Comparison of ENCODE assay signal across 28 cellular contexts in the genomic region with DNA sequence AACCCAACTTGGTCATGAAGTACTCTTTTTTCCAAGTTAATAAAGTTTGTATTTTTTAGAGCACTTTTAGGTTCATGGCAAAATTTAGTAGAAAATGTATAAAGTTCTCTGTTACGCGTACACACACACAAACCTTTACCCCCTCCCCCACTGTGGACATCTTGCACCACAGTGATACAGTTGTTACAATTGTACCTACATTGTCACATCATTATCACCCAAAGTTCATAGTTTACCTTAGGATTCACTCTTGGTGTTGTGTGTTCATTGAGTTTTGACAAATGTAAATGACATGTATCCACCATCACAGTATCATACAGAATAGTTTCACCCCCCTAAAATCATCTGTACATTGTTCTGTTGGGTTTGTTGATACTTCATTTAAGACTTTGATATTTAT.
"Had no signal": no experiment of that assay in that cellular context is flagged by ENCODE, and none has a peak within 500 bp of the region (broad histone marks: within the 10 kb centered on the region; RNA-seq: fewer than 3 reads in every experiment).

No MANE protein-coding gene starts in this region.

- H3K4me2 ChIP-seq: neural progenitor cell had no signal

- H3K4me3 ChIP-seq: colonic mucosa, gastrocnemius medialis, lung, mucosa of descending colon, neural progenitor cell, skin epidermis, spleen, thoracic aorta, tibial nerve, upper lobe of left lung had no signal

- H3K27ac Mint-ChIP-seq: dendritic cell treated with granulocyte-macrophage colony-stimulating factor and Interleukin-4, amounts not matched to agents 40 ng/mL and 50 ng/mL, for 4 days; endodermal cell; memory B cell; mesothelial cell of epicardium; naive B cell; neural progenitor cell; progenitor cell of endocrine pancreas; stimulated activated naive B cell treated with anti-CD40 and anti-IgM and Interleukin-4, amounts not matched to agents 10 μg/mL and 1 μg/mL and 100 μg/mL, for 72 hours; stimulated activated naive CD8-positive, alpha-beta T cell treated with anti-CD3 and anti-CD28 coated beads, Interleukin-15, Interleukin-2, amounts not matched to agents 100 ng/mL and 50 ng/mL, for 24 hours had no signal

- H2AFZ ChIP-seq: neural progenitor cell, parathyroid adenoma had no signal

- H3K27me3 Mint-ChIP-seq: dendritic cell treated with granulocyte-macrophage colony-stimulating factor and Interleukin-4, amounts not matched to agents 40 ng/mL and 50 ng/mL, for 4 days; naive B cell; progenitor cell of endocrine pancreas; stimulated activated naive B cell treated with anti-CD40 and anti-IgM and Interleukin-4, amounts not matched to agents 10 μg/mL and 1 μg/mL and 100 μg/mL, for 72 hours; stimulated activated naive CD8-positive, alpha-beta T cell treated with anti-CD3 and anti-CD28 coated beads, Interleukin-15, Interleukin-2, amounts not matched to agents 100 ng/mL and 50 ng/mL, for 24 hours had no signal

- H3K4me1 ChIP-seq: colonic mucosa, parathyroid adenoma, spleen had no signal

- H3K4me1 Mint-ChIP-seq: memory B cell; naive B cell; stimulated activated naive B cell treated with anti-CD40 and anti-IgM and Interleukin-4, amounts not matched to agents 10 μg/mL and 1 μg/mL and 100 μg/mL, for 72 hours had no signal

- DNase-seq: colonic mucosa; effector CD8-positive, alpha-beta T cell; endodermal cell; foreskin fibroblast; gastrocnemius medialis; head of caudate nucleus; hippocampal formation; mucosa of descending colon; naive B cell; spleen; stimulated activated CD4-positive, alpha-beta T cell treated with anti-CD3 and anti-CD28 coated beads, Interleukin-4, amount 100 ng/mL, for 4 hours; stimulated activated naive B cell treated with anti-CD40 and anti-IgM and Interleukin-4, amounts not matched to agents 10 μg/mL and 1 μg/mL and 100 μg/mL, for 72 hours; upper lobe of left lung had no signal

- H3K36me3 Mint-ChIP-seq: memory B cell; naive B cell; stimulated activated naive B cell treated with anti-CD40 and anti-IgM and Interleukin-4, amounts not matched to agents 10 μg/mL and 1 μg/mL and 100 μg/mL, for 72 hours had no signal

- H3K9me3 Mint-ChIP-seq: dendritic cell treated with granulocyte-macrophage colony-stimulating factor and Interleukin-4, amounts not matched to agents 40 ng/mL and 50 ng/mL, for 4 days; naive B cell; stimulated activated naive B cell treated with anti-CD40 and anti-IgM and Interleukin-4, amounts not matched to agents 10 μg/mL and 1 μg/mL and 100 μg/mL, for 72 hours; stimulated activated naive CD8-positive, alpha-beta T cell treated with anti-CD3 and anti-CD28 coated beads, Interleukin-15, Interleukin-2, amounts not matched to agents 100 ng/mL and 50 ng/mL, for 24 hours had no signal

- H3K36me3 ChIP-seq: colonic mucosa, gastrocnemius medialis, spleen, thoracic aorta had no signal

- H3K27ac ChIP-seq: colonic mucosa, epithelial cell of prostate, gastrocnemius medialis, neural progenitor cell, parathyroid adenoma, skin epidermis, spleen, thoracic aorta, tibial nerve, upper lobe of left lung had no signal

- H3K27me3 ChIP-seq: colonic mucosa, gastrocnemius medialis, neural progenitor cell, spleen, tibial nerve, upper lobe of left lung had no signal

- H3K9ac ChIP-seq: neural progenitor cell, parathyroid adenoma had no signal

- FAIRE-seq: urothelium cell line had no signal

- H3K4me3 Mint-ChIP-seq: dendritic cell treated with granulocyte-macrophage colony-stimulating factor and Interleukin-4, amounts not matched to agents 40 ng/mL and 50 ng/mL, for 4 days; endodermal cell; memory B cell; mesothelial cell of epicardium; naive B cell; nephron; neural progenitor cell; stimulated activated naive B cell treated with anti-CD40 and anti-IgM and Interleukin-4, amounts not matched to agents 10 μg/mL and 1 μg/mL and 100 μg/mL, for 72 hours; stimulated activated naive CD8-positive, alpha-beta T cell treated with anti-CD3 and anti-CD28 coated beads, Interleukin-15, Interleukin-2, amounts not matched to agents 100 ng/mL and 50 ng/mL, for 24 hours had no signal

- ATAC-seq: esophagus mucosa; gastrocnemius medialis; mucosa of descending colon; stimulated activated naive B cell treated with anti-CD40 and anti-IgM and Interleukin-4, amounts not matched to agents 10 μg/mL and 1 μg/mL and 100 μg/mL, for 72 hours had no signal

- H3K9me3 ChIP-seq: colonic mucosa, gastrocnemius medialis, mucosa of descending colon, spleen, thoracic aorta, tibial nerve, upper lobe of left lung had no signal
